Comparison of ENCODE assay signal across 1 cellular context in the genomic region with DNA sequence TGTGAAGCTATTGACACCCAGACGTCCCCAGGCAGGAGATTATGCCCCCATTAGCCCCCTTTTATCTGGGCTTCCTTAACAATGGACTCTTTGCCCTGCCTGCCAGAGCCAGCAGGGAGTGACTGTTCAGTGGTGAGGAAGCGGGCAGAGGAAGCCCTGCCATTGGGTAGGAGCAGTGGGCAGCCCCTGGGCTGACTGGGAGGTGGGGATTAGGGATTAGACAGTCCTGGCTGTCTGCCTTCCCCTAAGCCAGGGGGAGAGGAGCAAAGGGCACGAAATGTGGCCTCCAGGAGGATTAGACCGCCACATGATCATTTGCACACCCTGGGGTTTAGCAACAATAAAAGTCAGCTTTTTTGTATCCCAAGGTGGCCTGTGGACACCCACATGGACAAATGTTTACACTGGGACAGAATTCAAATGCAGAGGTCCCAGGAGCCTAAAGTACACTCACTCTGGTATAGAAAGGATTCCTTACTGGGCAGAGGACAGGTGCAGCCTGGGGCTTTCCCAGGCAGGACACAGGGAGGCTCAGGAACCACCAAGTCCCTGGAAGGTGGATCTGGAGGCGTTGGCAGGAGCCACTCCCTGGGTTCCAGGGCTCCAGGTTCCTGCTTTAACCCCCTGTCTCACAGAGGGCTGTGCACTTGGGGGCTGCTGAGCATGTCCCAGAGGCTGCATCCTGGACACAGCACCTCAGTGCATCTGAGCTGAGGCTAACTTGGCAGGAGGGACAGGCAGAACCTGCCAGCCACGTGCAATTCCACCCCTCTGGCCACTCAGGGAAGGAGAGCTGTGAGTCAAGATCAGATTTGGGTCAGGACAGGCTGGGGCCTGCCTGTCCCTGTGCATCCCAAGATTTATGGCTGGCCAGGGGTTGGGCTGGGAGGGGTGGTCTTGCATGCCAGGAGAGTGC.
TF ChIP-seq lines count a peak whose summit lies in the region.

No MANE protein-coding gene starts in this region.

TF ChIP-seq in H1, 55 proteins besides CTCF, POLR2A, EP300 and RAD21:
- TF ChIP-seq SP1 (IDR thresholded peaks at IDR 0.05; ENCODE audit: low read depth, low read length) (peak; percentile 41), YY1 (IDR thresholded peaks at IDR 0.05; ENCODE audit: low read depth, low read length) (no peak)
